8 cellular contexts compared by ENCODE assay signal in genomic region chr6:109381007-109381746, GRCh38. TPM values are rescaled to one million over a fixed set of nuclear protein-coding genes. Genes with fewer than 3 reads are reported as not detected.
DNase-seq lines count a peak whose midpoint lies in the region; ATAC-seq and TF ChIP-seq lines count a peak whose summit lies in the region.

No MANE protein-coding gene starts in this region.

- TF ChIP-seq CTCF in heart left ventricle (IDR thresholded peaks at IDR 0.05), result no peak
- TF ChIP-seq CTCF in mammary epithelial cell (conservative IDR thresholded peaks at IDR 0.05 in 1 of 2, IDR thresholded peaks at IDR 0.05 in 1 of 2; ENCODE audit: extremely low read depth in 1 of 2, insufficient read depth in 1 of 2, low read depth in 1 of 2, low read length in 2 of 2), result no peak

- H3K4me1 ChIP-seq in heart left ventricle (peaks cover 0 to 61% (median 28%) of the 10 kb centered on the region in 12 donors), mammary epithelial cell (ENCODE audit: insufficient read depth, low read length) (peaks cover 29% of the 10 kb centered on the region), mesodermal cell (ENCODE audit: control insufficient read depth, insufficient read depth, low read length, poor library complexity, severe bottlenecking) (peaks cover 15% of the 10 kb centered on the region)

- no peak for ATAC-seq in heart left ventricle
- no peak for ATAC-seq in Right ventricle myocardium inferior
- no peak for ATAC-seq in sciatic nerve
- ATAC-seq in HG03196 (IDR thresholded peaks at IDR 0.05; ENCODE audit: unreplicated experiment), result no peak
- ATAC-seq in GM19463 (IDR thresholded peaks at IDR 0.05; ENCODE audit: unreplicated experiment), result no peak

- peak overlapping the region; percentile 70 to 99 (median 96) for H3K4me3 ChIP-seq in heart left ventricle
- H3K4me3 ChIP-seq in mammary epithelial cell (replicated peaks in 1 of 3; ENCODE audit: insufficient read depth in 1 of 3, low read depth in 2 of 3, low read length in 3 of 3), result peak overlapping the region; percentile 70 to 100 (median 95)
- peak overlapping the region; percentile 94 for H3K4me3 ChIP-seq in mesodermal cell (ENCODE audit: extremely low read depth, insufficient read depth, low read length, poor library complexity, severe bottlenecking)

- H3K36me3 ChIP-seq in heart left ventricle (peaks cover 0 to 32% (median 25%) of the 10 kb centered on the region in 9 donors), mammary epithelial cell (ENCODE audit: insufficient read depth, low read length) (peaks cover 17% of the 10 kb centered on the region), mesodermal cell (ENCODE audit: control insufficient read depth, insufficient read depth, low read length) (peaks cover 30% of the 10 kb centered on the region)

- H3K9me3 ChIP-seq in heart left ventricle (no peaks in the 10 kb centered on the region), mammary epithelial cell (replicated peaks; ENCODE audit: insufficient read depth, low read length) (no peaks in the 10 kb centered on the region), mesodermal cell (ENCODE audit: control insufficient read depth, low read length) (no peaks in the 10 kb centered on the region)

- CTCF ChIA-PET in mammary epithelial cell (lab: Charles Lee; ENCODE audit: low non-redundant PET), result no interaction called here

- peak overlapping the region; percentile 94 for H3K9ac ChIP-seq in mammary epithelial cell (ENCODE audit: insufficient read depth, low read length)

- H3K79me2 ChIP-seq in mammary epithelial cell (ENCODE audit: insufficient read depth, low read length), result peaks cover 56% of the 10 kb centered on the region

- peak overlapping the region; percentile 97 to 100 (median 99) for H3K27ac ChIP-seq in heart left ventricle
- peak overlapping the region; percentile 98 for H3K27ac ChIP-seq in mammary epithelial cell (ENCODE audit: insufficient read depth, low read depth, low read length)
- peak overlapping the region; percentile 99 for H3K27ac ChIP-seq in mesodermal cell (ENCODE audit: low read depth, low read length, severe bottlenecking)

- DNase-seq in heart left ventricle (no peak), Right ventricle myocardium inferior (ENCODE audit: missing footprints) (no peak), NCI-H69 (lab: John Stamatoyannopoulos, UW) (peak; percentile 61), mammary epithelial cell (peak; percentile 55), sciatic nerve (ENCODE audit: low spot score) (no peak)

- dilution Hi-C loops in mammary epithelial cell (cut with HindIII; ENCODE audit: low sequenced_read_pairs), result no loop called here

- intact Hi-C loops in heart left ventricle (cut with DNase I) (loop anchor here (2.0 to 10.0 kb wide), 17 partner anchors 61 to 836 kb away; partner anchors contain the start of genes CEP57L1 (in 7 of the 10), MICAL1 (in 4 of the 10), SESN1 (in 3 of the 10) and ARMC2 (in 1 of the 10)), Right ventricle myocardium inferior (cut with DNase I) (loop anchor here (5.0 kb wide), 3 partner anchors 64 to 311 kb away; partner anchors contain the start of genes AK9 and FIG4), mammary epithelial cell (cut with micrococcal nuclease) (loop anchor here (5.0 to 10.0 kb wide), 2 partner anchors 376 to 839 kb away; no protein-coding TSS in a partner anchor), sciatic nerve (cut with DNase I) (no loop called here)

- H2AFZ ChIP-seq in mammary epithelial cell (ENCODE audit: low read depth, low read length), result peak overlapping the region; percentile 88

- H4K20me1 ChIP-seq in mammary epithelial cell (ENCODE audit: insufficient read depth, low read length), result no peaks in the 10 kb centered on the region

- in situ Hi-C loops in mammary epithelial cell (cut with MboI; ENCODE audit: low sequenced_read_pairs in 2 of 2), result loop anchor here in 1 of 2 donors (10.0 to 25.0 kb wide), 2 partner anchors 196 to 819 kb away; partner anchors contain the start of gene FOXO3

- 0 to 1% (median 1%) methylated on average over 26 of the region's 26 CpGs for WGBS in heart left ventricle, 4 donors
- WGBS in mammary epithelial cell (ENCODE audit: low coverage, missing lambda C conversion rate), result 2% methylated on average over 20 of the region's 26 CpGs
- 0 to 1% methylated on average over 13 to 14 of the region's 26 CpGs for WGBS in mesodermal cell (ENCODE audit: insufficient coverage in 2 of 2), 2 experiments

- no peak for TF ChIP-seq POLR2A in heart left ventricle (IDR thresholded peaks at IDR 0.05)

- H3K4me2 ChIP-seq in mammary epithelial cell (ENCODE audit: insufficient read depth, low read depth, low read length), result peak overlapping the region; percentile 88

- no peaks in the 10 kb centered on the region for H3K27me3 ChIP-seq in heart left ventricle
- H3K27me3 ChIP-seq in mammary epithelial cell (ENCODE audit: insufficient read depth, low read length), result no peaks in the 10 kb centered on the region

- TSS peak; percentile 25 for BruUV-seq in mammary epithelial cell (replicated peaks; lab: Mats Ljungman, UMichigan)

RNA-seq across cellular contexts. Expression of gene CD164, which starts 1.1 kb away (rescaled TPM):
- total RNA-seq in heart left ventricle (100 to 1,000 TPM in 7 of 9 donors, 10 to 100 TPM in 2; 82.0 to 213 (median 119) TPM), Right ventricle myocardium inferior (112 TPM), mammary epithelial cell (100 to 1,000 TPM; 113 to 145 TPM), sciatic nerve (175 TPM)
- polyA plus RNA-seq in heart left ventricle (100 to 1,000 TPM in 1 of 2 donors, 10 to 100 TPM in 1; 77.1 to 193 TPM), mammary epithelial cell (94.8 TPM)
- 149 TPM for polyA minus RNA-seq in mammary epithelial cell
- polyA plus RNA-seq in mesodermal cell (2013, experiment 1 of 2), result 206 TPM
- polyA plus RNA-seq in mesodermal cell (2013, experiment 2 of 2), result 234 TPM

RNA-seq across cellular contexts. Expression of gene PPIL6, which starts 59.3 kb away (rescaled TPM):
- total RNA-seq in heart left ventricle (1 to 10 TPM; 1.5 to 6.5 (median 3.4) TPM), Right ventricle myocardium inferior (4.5 TPM), mammary epithelial cell (1 to 10 TPM in 1 of 2 donors, under 1 TPM in 1; 0.61 to 4.2 TPM), sciatic nerve (7.1 TPM)
- polyA plus RNA-seq in heart left ventricle (1 to 10 TPM in 1 of 2 donors, under 1 TPM in 1; 0.42 to 4.1 TPM), mammary epithelial cell (0.45 TPM)
- not detected for polyA minus RNA-seq in mammary epithelial cell
- 2.0 TPM for polyA plus RNA-seq in mesodermal cell (2013, experiment 1 of 2)
- 2.8 TPM for polyA plus RNA-seq in mesodermal cell (2013, experiment 2 of 2)

RNA-seq across cellular contexts. Expression of gene SMPD2, which starts 59.3 kb away (rescaled TPM):
- 1 to 10 TPM; 2.0 to 7.1 (median 4.1) TPM for total RNA-seq in heart left ventricle
- 1 to 10 TPM; 4.2 to 9.6 TPM for polyA plus RNA-seq in heart left ventricle
- 4.4 TPM for total RNA-seq in Right ventricle myocardium inferior
- total RNA-seq in mammary epithelial cell, result 10 to 100 TPM; 11.3 to 11.7 TPM
- polyA plus RNA-seq in mammary epithelial cell, result 19.5 TPM
- 52.3 TPM for polyA minus RNA-seq in mammary epithelial cell
- polyA plus RNA-seq in mesodermal cell (2013, experiment 1 of 2), result 6.5 TPM
- 6.3 TPM for polyA plus RNA-seq in mesodermal cell (2013, experiment 2 of 2)
- 11.7 TPM for total RNA-seq in sciatic nerve

Comparison
In these comparisons a context has a peak if more than half of its experiments do, and no peak if none do; other contexts are left out.
1. DNase-seq: peak in NCI-H69 (single experiment) and mammary epithelial cell (single experiment); none in heart left ventricle (0 of 5), Right ventricle myocardium inferior (single experiment) and sciatic nerve (single experiment).
2. Peak in every context shown above with its lines, with median percentiles within 50 percentile points of each other: H3K27ac ChIP-seq and H3K4me3 ChIP-seq.